Comparison of ENCODE assay signal across 1 cellular context in genomic region chr7:129569811-129570215, GRCh38.
A peak's percentile ranks its signal among the peaks of the same experiment; 100 is the strongest.
TF ChIP-seq lines count a peak whose summit lies in the region.

No MANE protein-coding gene starts in this region.

TF ChIP-seq in HepG2, 621 proteins besides CTCF, POLR2A, EP300 and RAD21 (continued from another document):
- TF ChIP-seq AHDC1 (CRISPR knock-in tag; IDR thresholded peaks at IDR 0.05; ENCODE audit: borderline replicate concordance), result peak; percentile 51; the same call in 1 of the 2 replicates
- TF ChIP-seq HMG20B (CRISPR knock-in tag; conservative IDR thresholded peaks at IDR 0.05), result no peak
- no peak for TF ChIP-seq PAWR (CRISPR knock-in tag; IDR thresholded peaks at IDR 0.05; ENCODE audit: borderline replicate concordance)
- TF ChIP-seq KLF6 (CRISPR knock-in tag; IDR thresholded peaks at IDR 0.05), result no peak
- no peak for TF ChIP-seq ZNF101 (CRISPR knock-in tag; IDR thresholded peaks at IDR 0.05; ENCODE audit: borderline replicate concordance, low read depth)
- peak; percentile 40; the same call in 1 of the 2 replicates for TF ChIP-seq RARA (CRISPR knock-in tag; IDR thresholded peaks at IDR 0.05)
- TF ChIP-seq, protein P1, sequence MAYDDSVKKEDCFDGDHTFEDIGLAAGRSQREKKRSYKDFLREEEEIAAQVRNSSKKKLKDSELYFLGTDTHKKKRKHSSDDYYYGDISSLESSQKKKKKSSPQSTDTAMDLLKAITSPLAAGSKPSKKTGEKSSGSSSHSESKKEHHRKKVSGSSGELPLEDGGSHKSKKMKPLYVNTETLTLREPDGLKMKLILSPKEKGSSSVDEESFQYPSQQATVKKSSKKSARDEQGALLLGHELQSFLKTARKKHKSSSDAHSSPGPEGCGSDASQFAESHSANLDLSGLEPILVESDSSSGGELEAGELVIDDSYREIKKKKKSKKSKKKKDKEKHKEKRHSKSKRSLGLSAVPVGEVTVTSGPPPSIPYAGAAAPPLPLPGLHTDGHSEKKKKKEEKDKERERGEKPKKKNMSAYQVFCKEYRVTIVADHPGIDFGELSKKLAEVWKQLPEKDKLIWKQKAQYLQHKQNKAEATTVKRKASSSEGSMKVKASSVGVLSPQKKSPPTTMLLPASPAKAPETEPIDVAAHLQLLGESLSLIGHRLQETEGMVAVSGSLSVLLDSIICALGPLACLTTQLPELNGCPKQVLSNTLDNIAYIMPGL (CRISPR knock-in tag; IDR thresholded peaks at IDR 0.05; ENCODE audit: borderline replicate concordance in 1 of 2, low read depth in 1 of 2), result no peak
- 0 out of 2 replicates have a peak, but pooled peaks have one; percentile 33 for TF ChIP-seq NCOR1 (IDR thresholded peaks at IDR 0.05; ENCODE audit: borderline replicate concordance, low read length)
- no peak for TF ChIP-seq ZNF496 (CRISPR knock-in tag; IDR thresholded peaks at IDR 0.05; ENCODE audit: insufficient replicate concordance)
- peak; percentile 95 for TF ChIP-seq ZNF362 (CRISPR knock-in tag; IDR thresholded peaks at IDR 0.05; ENCODE audit: borderline replicate concordance)
- TF ChIP-seq GMEB2 (CRISPR knock-in tag; IDR thresholded peaks at IDR 0.05; ENCODE audit: low read depth), result no peak
- TF ChIP-seq ZNF224 (CRISPR knock-in tag; IDR thresholded peaks at IDR 0.05), result no peak
- no peak for TF ChIP-seq CREB3 (CRISPR knock-in tag; IDR thresholded peaks at IDR 0.05)
- no peak for TF ChIP-seq PCBP2 (optimal IDR thresholded peaks at IDR 0.05; ENCODE audit: low read depth, low read length, poor library complexity, severe bottlenecking)
- no peak for TF ChIP-seq FOXA1 (IDR thresholded peaks at IDR 0.05)
- TF ChIP-seq FOXA1 (CRISPR knock-in tag; IDR thresholded peaks at IDR 0.05), result no peak
- TF ChIP-seq HMG20A (CRISPR knock-in tag; IDR thresholded peaks at IDR 0.05; ENCODE audit: borderline replicate concordance), result no peak; the same call in 1 of the 2 replicates
- TF ChIP-seq, protein P2, sequence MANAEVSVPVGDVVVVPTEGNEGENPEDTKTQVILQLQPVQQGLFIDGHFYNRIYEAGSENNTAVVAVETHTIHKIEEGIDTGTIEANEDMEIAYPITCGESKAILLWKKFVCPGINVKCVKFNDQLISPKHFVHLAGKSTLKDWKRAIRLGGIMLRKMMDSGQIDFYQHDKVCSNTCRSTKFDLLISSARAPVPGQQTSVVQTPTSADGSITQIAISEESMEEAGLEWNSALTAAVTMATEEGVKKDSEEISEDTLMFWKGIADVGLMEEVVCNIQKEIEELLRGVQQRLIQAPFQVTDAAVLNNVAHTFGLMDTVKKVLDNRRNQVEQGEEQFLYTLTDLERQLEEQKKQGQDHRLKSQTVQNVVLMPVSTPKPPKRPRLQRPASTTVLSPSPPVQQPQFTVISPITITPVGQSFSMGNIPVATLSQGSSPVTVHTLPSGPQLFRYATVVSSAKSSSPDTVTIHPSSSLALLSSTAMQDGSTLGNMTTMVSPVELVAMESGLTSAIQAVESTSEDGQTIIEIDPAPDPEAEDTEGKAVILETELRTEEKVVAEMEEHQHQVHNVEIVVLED (CRISPR knock-in tag; IDR thresholded peaks at IDR 0.05; ENCODE audit: borderline replicate concordance), result no peak
- TF ChIP-seq ZNF225 (CRISPR knock-in tag; IDR thresholded peaks at IDR 0.05), result no peak
- TF ChIP-seq, protein P3, sequence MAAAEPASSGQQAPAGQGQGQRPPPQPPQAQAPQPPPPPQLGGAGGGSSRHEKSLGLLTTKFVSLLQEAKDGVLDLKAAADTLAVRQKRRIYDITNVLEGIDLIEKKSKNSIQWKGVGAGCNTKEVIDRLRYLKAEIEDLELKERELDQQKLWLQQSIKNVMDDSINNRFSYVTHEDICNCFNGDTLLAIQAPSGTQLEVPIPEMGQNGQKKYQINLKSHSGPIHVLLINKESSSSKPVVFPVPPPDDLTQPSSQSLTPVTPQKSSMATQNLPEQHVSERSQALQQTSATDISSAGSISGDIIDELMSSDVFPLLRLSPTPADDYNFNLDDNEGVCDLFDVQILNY (CRISPR knock-in tag; conservative IDR thresholded peaks at IDR 0.05), result no peak
- TF ChIP-seq, protein P4, sequence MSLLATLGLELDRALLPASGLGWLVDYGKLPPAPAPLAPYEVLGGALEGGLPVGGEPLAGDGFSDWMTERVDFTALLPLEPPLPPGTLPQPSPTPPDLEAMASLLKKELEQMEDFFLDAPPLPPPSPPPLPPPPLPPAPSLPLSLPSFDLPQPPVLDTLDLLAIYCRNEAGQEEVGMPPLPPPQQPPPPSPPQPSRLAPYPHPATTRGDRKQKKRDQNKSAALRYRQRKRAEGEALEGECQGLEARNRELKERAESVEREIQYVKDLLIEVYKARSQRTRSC (CRISPR knock-in tag; IDR thresholded peaks at IDR 0.05; ENCODE audit: low read depth), result no peak
- no peak for TF ChIP-seq NRL (CRISPR knock-in tag; IDR thresholded peaks at IDR 0.05; ENCODE audit: borderline replicate concordance)
- TF ChIP-seq, protein P5, sequence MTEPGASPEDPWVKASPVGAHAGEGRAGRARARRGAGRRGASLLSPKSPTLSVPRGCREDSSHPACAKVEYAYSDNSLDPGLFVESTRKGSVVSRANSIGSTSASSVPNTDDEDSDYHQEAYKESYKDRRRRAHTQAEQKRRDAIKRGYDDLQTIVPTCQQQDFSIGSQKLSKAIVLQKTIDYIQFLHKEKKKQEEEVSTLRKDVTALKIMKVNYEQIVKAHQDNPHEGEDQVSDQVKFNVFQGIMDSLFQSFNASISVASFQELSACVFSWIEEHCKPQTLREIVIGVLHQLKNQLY (CRISPR knock-in tag; IDR thresholded peaks at IDR 0.05), result no peak
- TF ChIP-seq RFX3 (CRISPR knock-in tag; IDR thresholded peaks at IDR 0.05), result no peak
- TF ChIP-seq IKZF1 (IDR thresholded peaks at IDR 0.05), result no peak
- no peak for TF ChIP-seq MXD3 (CRISPR knock-in tag; IDR thresholded peaks at IDR 0.05)
- TF ChIP-seq, protein P6, sequence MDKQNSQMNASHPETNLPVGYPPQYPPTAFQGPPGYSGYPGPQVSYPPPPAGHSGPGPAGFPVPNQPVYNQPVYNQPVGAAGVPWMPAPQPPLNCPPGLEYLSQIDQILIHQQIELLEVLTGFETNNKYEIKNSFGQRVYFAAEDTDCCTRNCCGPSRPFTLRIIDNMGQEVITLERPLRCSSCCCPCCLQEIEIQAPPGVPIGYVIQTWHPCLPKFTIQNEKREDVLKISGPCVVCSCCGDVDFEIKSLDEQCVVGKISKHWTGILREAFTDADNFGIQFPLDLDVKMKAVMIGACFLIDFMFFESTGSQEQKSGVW (CRISPR knock-in tag; IDR thresholded peaks at IDR 0.05; ENCODE audit: borderline replicate concordance), result no peak
- TF ChIP-seq, protein P7, sequence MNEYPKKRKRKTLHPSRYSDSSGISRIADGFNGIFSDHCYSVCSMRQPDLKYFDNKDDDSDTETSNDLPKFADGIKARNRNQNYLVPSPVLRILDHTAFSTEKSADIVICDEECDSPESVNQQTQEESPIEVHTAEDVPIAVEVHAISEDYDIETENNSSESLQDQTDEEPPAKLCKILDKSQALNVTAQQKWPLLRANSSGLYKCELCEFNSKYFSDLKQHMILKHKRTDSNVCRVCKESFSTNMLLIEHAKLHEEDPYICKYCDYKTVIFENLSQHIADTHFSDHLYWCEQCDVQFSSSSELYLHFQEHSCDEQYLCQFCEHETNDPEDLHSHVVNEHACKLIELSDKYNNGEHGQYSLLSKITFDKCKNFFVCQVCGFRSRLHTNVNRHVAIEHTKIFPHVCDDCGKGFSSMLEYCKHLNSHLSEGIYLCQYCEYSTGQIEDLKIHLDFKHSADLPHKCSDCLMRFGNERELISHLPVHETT (CRISPR knock-in tag; conservative IDR thresholded peaks at IDR 0.05), result no peak
- no peak for TF ChIP-seq MEIS2 (CRISPR knock-in tag; IDR thresholded peaks at IDR 0.05)
- TF ChIP-seq JUND (CRISPR knock-in tag; IDR thresholded peaks at IDR 0.05), result peak; percentile 84
